18 cellular contexts compared by ENCODE assay signal in the genomic region with DNA sequence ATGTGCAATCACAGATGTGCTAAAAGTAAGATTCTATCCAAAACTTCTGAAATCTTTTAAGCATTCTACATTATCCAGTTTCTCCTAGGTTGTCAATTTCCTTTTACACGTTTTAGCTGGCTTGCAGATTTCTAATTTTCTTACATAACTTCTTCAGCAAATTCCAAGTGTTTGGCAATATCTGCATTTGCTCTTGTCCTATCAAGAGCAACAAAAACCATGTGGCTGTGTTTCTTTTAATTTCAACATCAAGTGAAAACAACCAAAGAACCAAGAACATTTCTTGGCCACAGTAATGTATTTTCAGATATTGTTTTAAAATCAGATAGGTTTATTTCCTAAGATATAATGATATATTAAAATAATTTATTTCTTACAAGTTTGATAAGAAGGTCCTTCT.
"Had no signal": no experiment of that assay in that cellular context is flagged by ENCODE, and none has a peak within 500 bp of the region (broad histone marks: within the 10 kb centered on the region; RNA-seq: fewer than 3 reads in every experiment).

No MANE protein-coding gene starts in this region.

- H3K9me3 Mint-ChIP-seq: activated CD4-positive, alpha-beta memory T cell treated with anti-CD3 and anti-CD28 coated beads, Interleukin-2, amount 10 ng/mL, durations not matched to agents 7 days and 5 days; activated naive CD4-positive, alpha-beta T cell treated with anti-CD3 and anti-CD28 coated beads, Interleukin-2, amount 10 ng/mL, durations not matched to agents 7 days and 5 days; activated T-cell treated with anti-CD3 and anti-CD28 coated beads, Interleukin-2, amount 50 U/mL, for 24 hours; neural crest cell; T-helper 1 cell treated with Interleukin-12 subunit alpha and Interleukin-12 subunit beta and Interleukin-4 antibody, amounts not matched to agents 30 μg/mL and 1 μg/mL, for 36 hours had no signal

- DNase-seq: activated CD4-positive, alpha-beta memory T cell treated with anti-CD3 and anti-CD28 coated beads, Interleukin-2, amount 10 ng/mL, durations not matched to agents 7 days and 5 days; activated naive CD4-positive, alpha-beta T cell treated with anti-CD3 and anti-CD28 coated beads, Interleukin-2, amount 10 ng/mL, durations not matched to agents 7 days and 5 days; activated T-cell treated with anti-CD3 and anti-CD28 coated beads, Interleukin-2, amount 50 U/mL, for 24 hours; central memory CD4-positive, alpha-beta T cell; cortex of kidney; effector memory CD4-positive, alpha-beta T cell; hypothalamus; kidney glomerular epithelial cell; sigmoid colon; stimulated activated CD4-positive, alpha-beta T cell treated with anti-CD3 and anti-CD28 coated beads, Interleukin-12 subunit alpha, Interleukin-12 subunit beta, amount 100 ng/mL, for 4 hours; stimulated activated CD4-positive, alpha-beta T cell treated with anti-CD3 and anti-CD28 coated beads, Interleukin-2, amount 100 ng/mL, for 24 hours; stomach; uterus; WERI-Rb-1 had no signal

- ATAC-seq: SK-N-SH treated with all-trans-retinoic acid at 6 μM for 48 hours had no signal

- H3K27ac Mint-ChIP-seq: activated CD4-positive, alpha-beta memory T cell treated with anti-CD3 and anti-CD28 coated beads, Interleukin-2, amount 10 ng/mL, durations not matched to agents 7 days and 5 days; activated naive CD4-positive, alpha-beta T cell treated with anti-CD3 and anti-CD28 coated beads, Interleukin-2, amount 10 ng/mL, durations not matched to agents 7 days and 5 days; activated T-cell treated with anti-CD3 and anti-CD28 coated beads, Interleukin-2, amount 50 U/mL, for 24 hours; T-helper 1 cell treated with Interleukin-12 subunit alpha and Interleukin-12 subunit beta and Interleukin-4 antibody, amounts not matched to agents 30 μg/mL and 1 μg/mL, for 36 hours had no signal

- H3K27ac ChIP-seq: stomach, thoracic aorta, WERI-Rb-1 had no signal

- H3K9me3 ChIP-seq: sigmoid colon, stomach, thoracic aorta, uterus had no signal

- H3K36me3 ChIP-seq: sigmoid colon, stomach, thoracic aorta, uterus, WERI-Rb-1 had no signal

- H3K4me3 Mint-ChIP-seq: activated CD4-positive, alpha-beta memory T cell treated with anti-CD3 and anti-CD28 coated beads, Interleukin-2, amount 10 ng/mL, durations not matched to agents 7 days and 5 days; activated naive CD4-positive, alpha-beta T cell treated with anti-CD3 and anti-CD28 coated beads, Interleukin-2, amount 10 ng/mL, durations not matched to agents 7 days and 5 days; activated T-cell treated with anti-CD3 and anti-CD28 coated beads, Interleukin-2, amount 50 U/mL, for 24 hours; neural crest cell; T-helper 1 cell treated with Interleukin-12 subunit alpha and Interleukin-12 subunit beta and Interleukin-4 antibody, amounts not matched to agents 30 μg/mL and 1 μg/mL, for 36 hours had no signal

- H3K4me3 ChIP-seq: sigmoid colon, stomach, thoracic aorta, uterus had no signal

- H3K27me3 Mint-ChIP-seq: activated naive CD4-positive, alpha-beta T cell treated with anti-CD3 and anti-CD28 coated beads, Interleukin-2, amount 10 ng/mL, durations not matched to agents 7 days and 5 days; activated T-cell treated with anti-CD3 and anti-CD28 coated beads, Interleukin-2, amount 50 U/mL, for 24 hours had no signal

- H3K27me3 ChIP-seq: sigmoid colon, stomach, uterus had no signal
